1 cellular context compared by ENCODE assay signal in the genomic region with DNA sequence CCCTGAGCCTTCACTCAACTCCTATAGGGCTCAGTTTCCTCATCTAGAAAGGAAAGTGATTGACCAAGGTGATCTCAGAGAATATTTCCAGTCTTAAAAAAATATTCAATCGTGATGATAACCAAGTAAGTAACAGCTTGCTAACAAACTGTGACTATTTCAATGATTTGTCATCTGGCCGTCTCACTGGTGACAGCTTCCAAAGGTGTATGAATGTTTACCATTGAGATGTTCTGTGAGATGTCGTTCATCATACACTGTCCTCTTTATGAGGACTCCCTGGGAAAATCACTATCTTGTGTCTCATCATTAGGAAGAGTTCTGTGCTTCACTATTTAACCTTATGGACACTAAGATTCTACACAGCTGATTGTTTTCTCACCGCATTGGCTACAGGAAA.
TF ChIP-seq lines count a peak whose summit lies in the region.

No MANE protein-coding gene starts in this region.

TF ChIP-seq in HCT116, 20 proteins besides CTCF, POLR2A, EP300 and RAD21:
- TF ChIP-seq ZBTB33 (IDR thresholded peaks at IDR 0.05; ENCODE audit: extremely low read depth, insufficient replicate concordance, low read length) (no peak), YY1 (IDR thresholded peaks at IDR 0.05; ENCODE audit: extremely low read depth, insufficient replicate concordance, low read depth, low read length) (no peak), POLR2AphosphoS5 (IDR thresholded peaks at IDR 0.05; ENCODE audit: low read depth, low read length) (no peak), MAX (IDR thresholded peaks at IDR 0.05) (no peak), ZNF274 (IDR thresholded peaks at IDR 0.05; ENCODE audit: low read depth, low read length) (no peak), JUND (IDR thresholded peaks at IDR 0.05) (no peak), EZH2phosphoT487 (IDR thresholded peaks at IDR 0.05; ENCODE audit: borderline replicate concordance) (no peak), SP1 (IDR thresholded peaks at IDR 0.05; ENCODE audit: low read depth) (no peak), ATF3 (IDR thresholded peaks at IDR 0.05) (no peak), CEBPB (IDR thresholded peaks at IDR 0.05; ENCODE audit: low read depth) (no peak), TCF7L2 (IDR thresholded peaks at IDR 0.05; ENCODE audit: borderline replicate concordance, extremely low read depth, insufficient read depth, insufficient read length) (no peak), EGR1 (IDR thresholded peaks at IDR 0.05; ENCODE audit: low read depth) (no peak), FOSL1 (IDR thresholded peaks at IDR 0.05; ENCODE audit: low read depth) (no peak), CBX3 (IDR thresholded peaks at IDR 0.05; ENCODE audit: low read depth) (no peak), ZFX (IDR thresholded peaks at IDR 0.05) (no peak), SRF (IDR thresholded peaks at IDR 0.05; ENCODE audit: low read depth) (no peak)
- TF ChIP-seq, protein P1, sequence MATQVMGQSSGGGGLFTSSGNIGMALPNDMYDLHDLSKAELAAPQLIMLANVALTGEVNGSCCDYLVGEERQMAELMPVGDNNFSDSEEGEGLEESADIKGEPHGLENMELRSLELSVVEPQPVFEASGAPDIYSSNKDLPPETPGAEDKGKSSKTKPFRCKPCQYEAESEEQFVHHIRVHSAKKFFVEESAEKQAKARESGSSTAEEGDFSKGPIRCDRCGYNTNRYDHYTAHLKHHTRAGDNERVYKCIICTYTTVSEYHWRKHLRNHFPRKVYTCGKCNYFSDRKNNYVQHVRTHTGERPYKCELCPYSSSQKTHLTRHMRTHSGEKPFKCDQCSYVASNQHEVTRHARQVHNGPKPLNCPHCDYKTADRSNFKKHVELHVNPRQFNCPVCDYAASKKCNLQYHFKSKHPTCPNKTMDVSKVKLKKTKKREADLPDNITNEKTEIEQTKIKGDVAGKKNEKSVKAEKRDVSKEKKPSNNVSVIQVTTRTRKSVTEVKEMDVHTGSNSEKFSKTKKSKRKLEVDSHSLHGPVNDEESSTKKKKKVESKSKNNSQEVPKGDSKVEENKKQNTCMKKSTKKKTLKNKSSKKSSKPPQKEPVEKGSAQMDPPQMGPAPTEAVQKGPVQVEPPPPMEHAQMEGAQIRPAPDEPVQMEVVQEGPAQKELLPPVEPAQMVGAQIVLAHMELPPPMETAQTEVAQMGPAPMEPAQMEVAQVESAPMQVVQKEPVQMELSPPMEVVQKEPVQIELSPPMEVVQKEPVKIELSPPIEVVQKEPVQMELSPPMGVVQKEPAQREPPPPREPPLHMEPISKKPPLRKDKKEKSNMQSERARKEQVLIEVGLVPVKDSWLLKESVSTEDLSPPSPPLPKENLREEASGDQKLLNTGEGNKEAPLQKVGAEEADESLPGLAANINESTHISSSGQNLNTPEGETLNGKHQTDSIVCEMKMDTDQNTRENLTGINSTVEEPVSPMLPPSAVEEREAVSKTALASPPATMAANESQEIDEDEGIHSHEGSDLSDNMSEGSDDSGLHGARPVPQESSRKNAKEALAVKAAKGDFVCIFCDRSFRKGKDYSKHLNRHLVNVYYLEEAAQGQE (IDR thresholded peaks at IDR 0.05; ENCODE audit: low read depth), result no peak
